ENCODE assay signal across 14 cellular contexts in genomic region chr7:47293884-47294568, GRCh38.
DNase-seq lines count a peak whose midpoint lies in the region; ATAC-seq, FAIRE-seq and TF ChIP-seq lines count a peak whose summit lies in the region.
"Had no signal": no experiment of that assay in that cellular context is flagged by ENCODE, and none has a peak within 500 bp of the region (broad histone marks: within the 10 kb centered on the region; RNA-seq: fewer than 3 reads in every experiment).

No MANE protein-coding gene starts in this region.

- peaks cover 0 to 4% (median 2%) of the 10 kb centered on the region in 3 experiments; a peak in 3 of 7 replicates for H3K36me3 Mint-ChIP-seq in H9 (ENCODE audit: insufficient read depth in 1 of 3, low read depth in 3 of 3)

- no peak overlapping the region for H3K14ac ChIP-seq in H9 (ENCODE audit: insufficient read depth, low read length)

- no peak overlapping the region for H2BK15ac ChIP-seq in H9 (ENCODE audit: low read depth, low read length)

- H3K4me3 Mint-ChIP-seq in H9, result no peak overlapping the region
- H3K4me3 Mint-ChIP-seq: neural progenitor cell had no signal

- no peak overlapping the region for H2BK5ac ChIP-seq in H9 (ENCODE audit: insufficient read length, low read length)

- H3K27me3 Mint-ChIP-seq in H9 (ENCODE audit: low read depth), result no peaks in the 10 kb centered on the region

- H3K9me3 Mint-ChIP-seq in H9, result no peaks in the 10 kb centered on the region
- H3K9me3 Mint-ChIP-seq: neural progenitor cell had no signal

- no peaks in the 10 kb centered on the region for H3K79me1 ChIP-seq in H9 (ENCODE audit: insufficient read depth, low read depth, low read length, poor library complexity, severe bottlenecking)

- no peaks in the 10 kb centered on the region for H3K79me2 ChIP-seq in H9 (ENCODE audit: insufficient read depth, low read length)

- no peak overlapping the region for H2BK12ac ChIP-seq in H9 (ENCODE audit: insufficient read length, low read depth, low read length)

- no peak overlapping the region for H4K8ac ChIP-seq in H9 (replicated peaks; ENCODE audit: insufficient read length, low read depth, low read length)

- no peak overlapping the region for H2BK120ac ChIP-seq in H9 (ENCODE audit: low read depth, low read length, poor library complexity, severe bottlenecking)

- H3K18ac ChIP-seq in H9 (ENCODE audit: insufficient read length, low read depth, low read length), result no peak overlapping the region

- no peak overlapping the region for H3K4ac ChIP-seq in H9 (ENCODE audit: low read depth, low read length)

- H4K20me1 ChIP-seq in H9 (ENCODE audit: control insufficient read depth, insufficient read depth, insufficient read length), result no peaks in the 10 kb centered on the region

- H3K27ac ChIP-seq in right lobe of liver, result peak overlapping the region in 1 of 3 donors; percentile 10
- H3K27ac ChIP-seq in stomach, result peak overlapping the region in 4 of 5 donors; percentile 24 to 68 (median 50)
- no peak overlapping the region for H3K27ac ChIP-seq in H9 (ENCODE audit: insufficient read length, low read depth, low read length)
- H3K27ac ChIP-seq: neural progenitor cell had no signal

- H4K91ac ChIP-seq in H9 (ENCODE audit: insufficient read length, low read depth, low read length), result no peak overlapping the region

- H3K9me3 ChIP-seq in right lobe of liver (no peaks in the 10 kb centered on the region), stomach (no peaks in the 10 kb centered on the region), H9 (ENCODE audit: control insufficient read depth, low read depth, low read length) (no peaks in the 10 kb centered on the region)

- H3K23me2 ChIP-seq in H9 (ENCODE audit: insufficient read length, low read depth, low read length, poor library complexity, severe bottlenecking), result no peaks in the 10 kb centered on the region

- TF ChIP-seq POLR2A in right lobe of liver (IDR thresholded peaks at IDR 0.05) (no peak), stomach (IDR thresholded peaks at IDR 0.05) (no peak)

- peak; percentile 42 for DNase-seq in HuH-7 (ENCODE audit: low spot score)
- no peak for DNase-seq in right lobe of liver
- DNase-seq in stomach, result no peak
- no peak for DNase-seq in D721Med (ENCODE audit: insufficient read length, low spot score)
- DNase-seq in H9, result no peak
- no peak for DNase-seq in kidney glomerular epithelial cell (lab: John Stamatoyannopoulos, UW)
- DNase-seq: activated CD4-positive, alpha-beta T cell treated with anti-CD3 and anti-CD28 coated beads, Interleukin-2, amount 50 U/mL, for 1 hour; activated naive CD4-positive, alpha-beta T cell treated with Interleukin-2 at 50 U/mL for 16 hours; Calu3; NCI-H1092 treated with DMSO at 0.1 percent for 48 hours had no signal

- FAIRE-seq in endometrium (lab: Jason Lieb, UNC) (peak; percentile 93), D721Med (lab: Jason Lieb, UNC) (no peak)
- FAIRE-seq: GM12878 had no signal

- no peaks in the 10 kb centered on the region for H3K27me3 ChIP-seq in right lobe of liver
- H3K27me3 ChIP-seq in stomach, result no peaks in the 10 kb centered on the region
- no peaks in the 10 kb centered on the region for H3K27me3 ChIP-seq in H9 (ENCODE audit: insufficient read depth, low read length)
- H3K27me3 ChIP-seq: neural progenitor cell had no signal

- H3K23ac ChIP-seq in H9 (ENCODE audit: insufficient read length, low read depth, low read length), result no peak overlapping the region

- no peak overlapping the region for H4K5ac ChIP-seq in H9 (ENCODE audit: insufficient read length, low read depth, low read length)

- H2AFZ ChIP-seq in H9 (ENCODE audit: low read length), result no peak overlapping the region
- H2AFZ ChIP-seq: neural progenitor cell had no signal

- no peak overlapping the region for H2BK20ac ChIP-seq in H9 (ENCODE audit: low read depth, low read length, poor library complexity, severe bottlenecking)

- no peak overlapping the region for H3K56ac ChIP-seq in H9 (ENCODE audit: insufficient read length, low read depth, low read length)

- TF ChIP-seq CTCF in right lobe of liver (IDR thresholded peaks at IDR 0.05), result no peak
- no peak for TF ChIP-seq CTCF in stomach (IDR thresholded peaks at IDR 0.05)
- TF ChIP-seq CTCF in D721Med (IDR thresholded peaks at IDR 0.05; ENCODE audit: insufficient read depth, missing control alignments), result no peak
- no peak for TF ChIP-seq CTCF in H9 (conservative IDR thresholded peaks at IDR 0.05)

- H3T11ph ChIP-seq in H9 (ENCODE audit: low read length), result no peak overlapping the region

- H3K36me3 ChIP-seq in right lobe of liver (peaks cover 0 to 64% (median 29%) of the 10 kb centered on the region in 4 donors), stomach (peaks cover 43 to 88% (median 71%) of the 10 kb centered on the region in 4 donors)
- H3K36me3 ChIP-seq: neural progenitor cell had no signal

- H2AK5ac ChIP-seq in H9 (ENCODE audit: insufficient read length, low read length), result no peak overlapping the region

- H3K4me1 ChIP-seq in right lobe of liver (no peaks in the 10 kb centered on the region), stomach (peaks cover 14 to 41% (median 32%) of the 10 kb centered on the region in 4 donors), H9 (ENCODE audit: insufficient read depth, low read length) (no peaks in the 10 kb centered on the region)
- H3K4me1 ChIP-seq: neural progenitor cell had no signal

- ATAC-seq in right lobe of liver (peak; percentile 9 to 42 (median 26)), HG03432 (IDR thresholded peaks at IDR 0.05; ENCODE audit: unreplicated experiment) (no peak)
- ATAC-seq: GM12878 had no signal

- H3K4me2 ChIP-seq in H9 (ENCODE audit: insufficient read depth, insufficient read length, low read length), result no peak overlapping the region
- H3K4me2 ChIP-seq: neural progenitor cell had no signal

- H3K4me1 Mint-ChIP-seq in H9, result no peaks in the 10 kb centered on the region
- H3K4me1 Mint-ChIP-seq: neural progenitor cell had no signal

- TF ChIP-seq EP300 in stomach (IDR thresholded peaks at IDR 0.05), result no peak

- H3K4me3 ChIP-seq in right lobe of liver (no peak overlapping the region), stomach (no peak overlapping the region)
- H3K4me3 ChIP-seq: GM12878, neural progenitor cell had no signal

- no peak overlapping the region for H3K9ac ChIP-seq in H9 (ENCODE audit: extremely low read depth, insufficient read length, low read length)
- H3K9ac ChIP-seq: neural progenitor cell had no signal

- intact Hi-C loops in right lobe of liver (cut with DNase I) (no loop called here), stomach (cut with DNase I; ENCODE audit: low total_unique reads) (no loop called here)

- 55% methylated on average over 5 of the region's 6 CpGs for WGBS in right lobe of liver (ENCODE audit: insufficient coverage, low coverage, low lambda C conversion rate, missing lambda C conversion rate)
- WGBS in stomach, 5 donors, result 52 to 71% (median 63%) methylated on average over 5 to 6 of the region's 6 CpGs
- no CpG with 5 or more reads among the region's 6 CpGs for whole genome bisulfite sequencing in H9 (ENCODE audit: extremely low coverage, insufficient read length, low lambda C conversion rate)

- peak overlapping the region in 1 of 3 experiments; percentile 44; a peak in 1 of 7 replicates for H3K27ac Mint-ChIP-seq in H9
- H3K27ac Mint-ChIP-seq: neural progenitor cell had no signal
